Comparison of ENCODE assay signal across 11 cellular contexts in the genomic region with DNA sequence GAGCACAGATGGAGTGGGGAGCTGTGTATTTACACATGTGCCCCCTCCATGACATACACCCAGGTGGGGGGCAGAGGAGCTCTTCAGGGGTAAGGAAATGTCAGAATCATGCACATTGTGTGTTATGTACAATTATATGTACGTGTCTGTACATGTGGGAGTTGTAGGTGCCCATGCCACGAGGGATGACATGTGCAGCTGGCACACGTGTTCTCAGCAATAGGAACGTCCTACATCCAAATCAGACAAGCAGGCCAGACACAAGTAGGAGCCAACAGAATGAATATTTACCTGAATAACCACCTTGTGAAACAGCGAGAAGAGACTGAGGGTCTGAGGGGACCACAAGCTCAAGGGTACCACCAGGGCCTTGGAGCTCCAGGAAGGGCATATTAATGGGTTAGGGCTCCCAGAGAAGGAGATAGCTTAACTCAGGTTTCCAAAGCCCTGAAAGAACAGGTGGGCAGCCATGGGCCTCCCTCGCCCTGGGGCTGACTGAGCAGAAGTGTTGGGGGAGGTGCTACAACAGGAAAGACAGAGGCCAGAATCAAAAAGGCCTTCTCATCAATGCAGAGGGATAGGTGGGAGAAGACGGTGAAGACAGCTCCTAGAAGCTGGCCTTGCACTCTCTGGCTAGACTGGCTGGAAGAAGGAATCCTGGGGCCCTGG. TPM values are rescaled to one million over a fixed set of nuclear protein-coding genes. Genes with fewer than 3 reads are reported as not detected.
DNase-seq lines count a peak whose midpoint lies in the region; ATAC-seq and TF ChIP-seq lines count a peak whose summit lies in the region.
"Had no signal": no experiment of that assay in that cellular context is flagged by ENCODE, and none has a peak within 500 bp of the region (broad histone marks: within the 10 kb centered on the region; RNA-seq: fewer than 3 reads in every experiment).

No MANE protein-coding gene starts in this region.

- no peaks in the 10 kb centered on the region for H3K36me3 Mint-ChIP-seq in type B pancreatic cell
- H3K36me3 Mint-ChIP-seq: CD4-positive, CD25-positive, alpha-beta regulatory T cell had no signal

- DNase-seq in SHP77 (lab: John Stamatoyannopoulos, UW) (peak; percentile 66 to 71), SHP77 treated with DMSO at 0.1 percent for 48 hours (lab: John Stamatoyannopoulos, UW) (no peak), ascending aorta (ENCODE audit: low spot score in 2 of 2) (no peak), type B pancreatic cell (ENCODE audit: extremely low spot score, unreplicated experiment) (no peak)
- DNase-seq: CD4-positive, CD25-positive, alpha-beta regulatory T cell; central memory CD4-positive, alpha-beta T cell had no signal

- TF ChIP-seq CTCF in ascending aorta (IDR thresholded peaks at IDR 0.05), result no peak
- TF ChIP-seq CTCF in type B pancreatic cell (conservative IDR thresholded peaks at IDR 0.05), result no peak

- ATAC-seq in GM21786 (IDR thresholded peaks at IDR 0.05; ENCODE audit: unreplicated experiment), result no peak
- no peak for ATAC-seq in HG02798 (IDR thresholded peaks at IDR 0.05; ENCODE audit: poor library complexity, unreplicated experiment)
- no peak for ATAC-seq in HG03025 (IDR thresholded peaks at IDR 0.05; ENCODE audit: low FRiP score, unreplicated experiment)

- H3K27ac ChIP-seq in ascending aorta (peak overlapping the region; percentile 90 to 94), mesodermal cell (ENCODE audit: low read depth, low read length, severe bottlenecking) (peak overlapping the region; percentile 64)

- H3K27me3 ChIP-seq in ascending aorta, result no peaks in the 10 kb centered on the region

- peak overlapping the region in 1 of 2 donors; percentile 13 for H3K4me3 ChIP-seq in ascending aorta
- no peak overlapping the region for H3K4me3 ChIP-seq in mesodermal cell (ENCODE audit: extremely low read depth, insufficient read depth, low read length, poor library complexity, severe bottlenecking)

- peak overlapping the region; percentile 42 for H3K4me3 Mint-ChIP-seq in type B pancreatic cell

- peaks cover 49% of the 10 kb centered on the region for H3K4me1 Mint-ChIP-seq in type B pancreatic cell (ENCODE audit: unreplicated experiment)

- H3K9me3 Mint-ChIP-seq in type B pancreatic cell, result no peaks in the 10 kb centered on the region
- H3K9me3 Mint-ChIP-seq: CD4-positive, CD25-positive, alpha-beta regulatory T cell had no signal

- intact Hi-C loops in ascending aorta (cut with DNase I), result loop anchor here (1.0 kb wide), 1 partner anchor 15 kb away; no protein-coding TSS in a partner anchor

- peak overlapping the region; percentile 17 for H3K27ac Mint-ChIP-seq in type B pancreatic cell

- H3K4me1 ChIP-seq in ascending aorta (peaks cover 8 to 63% of the 10 kb centered on the region in 2 donors), mesodermal cell (ENCODE audit: control insufficient read depth, insufficient read depth, low read length, poor library complexity, severe bottlenecking) (peaks cover 42% of the 10 kb centered on the region)

- peaks cover 39 to 40% of the 10 kb centered on the region in 2 donors for H3K36me3 ChIP-seq in ascending aorta
- H3K36me3 ChIP-seq in mesodermal cell (ENCODE audit: control insufficient read depth, insufficient read depth, low read length), result no peaks in the 10 kb centered on the region

- peaks cover 17% of the 10 kb centered on the region for H3K27me3 Mint-ChIP-seq in type B pancreatic cell

- no peaks in the 10 kb centered on the region for H3K9me3 ChIP-seq in ascending aorta
- H3K9me3 ChIP-seq in mesodermal cell (ENCODE audit: control insufficient read depth, low read length), result no peaks in the 10 kb centered on the region

- WGBS in mesodermal cell (ENCODE audit: insufficient coverage in 2 of 2), 2 experiments, result 85 to 86% methylated on average over 6 to 7 of the region's 7 CpGs

RNA-seq across cellular contexts. Expression of gene COL16A1, which starts 3.2 kb away (rescaled TPM):
- total RNA-seq in ascending aorta (339 TPM), type B pancreatic cell (ENCODE audit: low replicate concordance) (4.6 and 53.5 TPM in 2 replicates)
- polyA plus RNA-seq in mesodermal cell (2013, experiment 1 of 2), result 7.2 TPM
- polyA plus RNA-seq in mesodermal cell (2013, experiment 2 of 2), result 4.3 TPM
- total RNA-seq: activated CD8-positive, alpha-beta memory T cell treated with anti-CD3 and anti-CD28 coated beads for 36 hours; CD4-positive, CD25-positive, alpha-beta regulatory T cell had no signal
- polyA plus RNA-seq: CD4-positive, CD25-positive, alpha-beta regulatory T cell had no signal

RNA-seq across cellular contexts. Expression of gene PEF1, which starts 55.9 kb away (rescaled TPM):
- total RNA-seq in ascending aorta (340 TPM), type B pancreatic cell (ENCODE audit: low replicate concordance) (45.2 and 48.3 TPM in 2 replicates)
- polyA plus RNA-seq in mesodermal cell (2013, experiment 1 of 2), result 68.4 TPM
- polyA plus RNA-seq in mesodermal cell (2013, experiment 2 of 2), result 58.6 TPM

Comparison
In these comparisons a context has a peak if more than half of its experiments do, and no peak if none do; other contexts are left out.
1. DNase-seq: peak in SHP77 (2 of 2); none in SHP77 treated with DMSO at 0.1 percent for 48 hours (single experiment), ascending aorta (0 of 2) and type B pancreatic cell (single experiment).